13 cellular contexts compared by ENCODE assay signal in the genomic region with DNA sequence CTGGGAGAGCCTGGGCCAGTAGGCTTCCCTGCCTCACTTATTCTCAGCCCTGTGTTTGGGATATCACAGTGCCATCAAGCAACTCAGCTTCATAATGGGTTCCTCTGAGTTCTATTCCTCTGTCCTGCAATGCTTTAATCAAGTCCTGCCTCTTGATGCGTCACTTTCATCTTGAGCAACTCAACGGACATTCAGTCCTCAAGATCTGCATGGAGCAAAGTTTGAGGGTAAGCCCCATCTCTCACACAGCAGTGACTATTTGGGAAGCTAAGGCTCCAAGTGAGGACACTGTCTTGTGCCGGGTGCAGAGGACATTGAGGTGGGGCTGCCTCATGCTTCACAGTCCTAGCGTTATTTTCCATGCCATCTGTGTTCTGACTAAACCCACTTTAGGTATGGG.
"Had no signal": no experiment of that assay in that cellular context is flagged by ENCODE, and none has a peak within 500 bp of the region (broad histone marks: within the 10 kb centered on the region; RNA-seq: fewer than 3 reads in every experiment).

No MANE protein-coding gene starts in this region.

- DNase-seq: activated CD4-positive, alpha-beta T cell treated with anti-CD3 and anti-CD28 coated beads, Interleukin-2, amount 50 U/mL, for 48 hours; activated naive CD4-positive, alpha-beta T cell; effector memory CD4-positive, alpha-beta T cell; head of caudate nucleus; right cardiac atrium had no signal

- H3K9me3 ChIP-seq: ascending aorta, tibial nerve had no signal

- H3K4me1 Mint-ChIP-seq: memory B cell had no signal

- H3K27me3 Mint-ChIP-seq: natural killer cell treated with Interleukin-12 subunit alpha and Interleukin-12 subunit beta and Interleukin-15 and Interleukin-18, amount 100 ng/mL, for 72 hours; progenitor cell of endocrine pancreas; stimulated activated memory B cell treated with anti-CD40 and anti-IgM and Interleukin-4, amounts not matched to agents 10 μg/mL and 1 μg/mL and 100 μg/mL, for 72 hours had no signal

- H3K9me3 Mint-ChIP-seq: natural killer cell treated with Interleukin-12 subunit alpha and Interleukin-12 subunit beta and Interleukin-15 and Interleukin-18, amount 100 ng/mL, for 72 hours; T-helper 2 cell treated with Interferon-gamma antibody and Interleukin-4, amounts not matched to agents 5 μg/mL and 100 μg/mL, for 36 hours had no signal

- H3K27ac Mint-ChIP-seq: memory B cell; progenitor cell of endocrine pancreas; stimulated activated memory B cell treated with anti-CD40 and anti-IgM and Interleukin-4, amounts not matched to agents 10 μg/mL and 1 μg/mL and 100 μg/mL, for 72 hours; T-helper 2 cell treated with Interferon-gamma antibody and Interleukin-4, amounts not matched to agents 5 μg/mL and 100 μg/mL, for 36 hours had no signal

- H3K4me3 Mint-ChIP-seq: memory B cell; natural killer cell treated with Interleukin-12 subunit alpha and Interleukin-12 subunit beta and Interleukin-15 and Interleukin-18, amount 100 ng/mL, for 72 hours; stimulated activated memory B cell treated with anti-CD40 and anti-IgM and Interleukin-4, amounts not matched to agents 10 μg/mL and 1 μg/mL and 100 μg/mL, for 72 hours; T-helper 2 cell treated with Interferon-gamma antibody and Interleukin-4, amounts not matched to agents 5 μg/mL and 100 μg/mL, for 36 hours had no signal

- H3K4me3 ChIP-seq: ascending aorta, smooth muscle cell, tibial nerve had no signal

- ATAC-seq: natural killer cell treated with Interleukin-12 subunit alpha and Interleukin-12 subunit beta and Interleukin-15 and Interleukin-18, amount 100 ng/mL, for 72 hours; right cardiac atrium; stimulated activated memory B cell treated with anti-CD40 and anti-IgM and Interleukin-4, amounts not matched to agents 10 μg/mL and 1 μg/mL and 100 μg/mL, for 72 hours had no signal

- H3K27me3 ChIP-seq: ascending aorta, tibial nerve had no signal

- H3K36me3 ChIP-seq: ascending aorta, tibial nerve had no signal

- H3K27ac ChIP-seq: ascending aorta, tibial nerve had no signal

- H3K36me3 Mint-ChIP-seq: memory B cell; stimulated activated memory B cell treated with anti-CD40 and anti-IgM and Interleukin-4, amounts not matched to agents 10 μg/mL and 1 μg/mL and 100 μg/mL, for 72 hours had no signal

- H3K4me1 ChIP-seq: ascending aorta had no signal
